8 cellular contexts compared by ENCODE assay signal in the genomic region with DNA sequence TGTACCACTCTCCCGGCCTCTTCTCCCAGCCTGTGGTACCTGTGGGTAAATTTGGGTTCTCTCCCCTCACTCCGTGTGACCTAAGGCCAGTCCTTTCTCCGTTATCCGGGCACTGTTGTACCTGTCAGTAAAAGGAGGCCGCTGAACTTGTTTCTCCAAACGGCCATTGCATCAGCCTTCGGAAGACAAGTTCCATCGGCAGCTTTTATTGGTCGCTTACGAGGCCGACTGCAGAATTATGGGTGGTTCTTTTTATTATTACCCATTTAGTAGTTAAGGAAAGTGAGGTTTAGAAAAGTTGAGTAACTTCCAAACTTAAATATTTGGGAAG. TPM values are rescaled to one million over a fixed set of nuclear protein-coding genes. Genes with fewer than 3 reads are reported as not detected.
DNase-seq lines count a peak whose midpoint lies in the region; TF ChIP-seq lines count a peak whose summit lies in the region.

No MANE protein-coding gene starts in this region.

- peaks cover 49% of the 10 kb centered on the region for H3K36me3 Mint-ChIP-seq in activated naive CD8-positive, alpha-beta T cell treated with anti-CD3 and anti-CD28 coated beads for 36 hours

- H3K4me1 ChIP-seq in hepatocyte (ENCODE audit: insufficient read depth) = peaks cover 6% of the 10 kb centered on the region

- H3K9me2 ChIP-seq in hepatocyte (replicated peaks; ENCODE audit: insufficient read depth) = no peaks in the 10 kb centered on the region

- no peaks in the 10 kb centered on the region for H3K36me3 ChIP-seq in hepatocyte (replicated peaks; ENCODE audit: insufficient read depth, low read depth)

- in situ Hi-C loops in KBM-7 (cut with MboI; ENCODE audit: low pct_unique_long_range_greater_than_20kb, low sequenced_read_pairs) = no loop called here

- H3K79me2 ChIP-seq in hepatocyte = peaks cover 40% of the 10 kb centered on the region

- H3K27ac ChIP-seq in hepatocyte = peak overlapping the region; percentile 54

- peak overlapping the region; percentile 98 for H3K4me3 Mint-ChIP-seq in activated naive CD8-positive, alpha-beta T cell treated with anti-CD3 and anti-CD28 coated beads for 36 hours

- no peaks in the 10 kb centered on the region for H4K20me1 ChIP-seq in hepatocyte (ENCODE audit: insufficient read depth, poor library complexity, severe bottlenecking)

- H3K27me3 Mint-ChIP-seq in activated naive CD8-positive, alpha-beta T cell treated with anti-CD3 and anti-CD28 coated beads for 36 hours = no peaks in the 10 kb centered on the region

- peak overlapping the region; percentile 93 for H3K27ac Mint-ChIP-seq in activated naive CD8-positive, alpha-beta T cell treated with anti-CD3 and anti-CD28 coated beads for 36 hours

- peak overlapping the region; percentile 25 for H2AFZ ChIP-seq in hepatocyte

- H3K4me3 ChIP-seq in hepatocyte = peak overlapping the region; percentile 49
- peak overlapping the region; percentile 90 for H3K4me3 ChIP-seq in skeletal muscle cell (ENCODE audit: low read depth, low read length)

- no peak for TF ChIP-seq CTCF in hepatocyte (IDR thresholded peaks at IDR 0.05; ENCODE audit: poor library complexity)

- no peaks in the 10 kb centered on the region for H3K27me3 ChIP-seq in hepatocyte

- H3K4me2 ChIP-seq in hepatocyte = peak overlapping the region; percentile 83

- under 1% methylated on average over 11 of the region's 11 CpGs for WGBS in hepatocyte (ENCODE audit: low lambda C conversion rate, missing lambda C conversion rate)

- H3K9me3 ChIP-seq in hepatocyte (ENCODE audit: low read depth) = no peaks in the 10 kb centered on the region

- no peaks in the 10 kb centered on the region for H3K9me3 Mint-ChIP-seq in activated naive CD8-positive, alpha-beta T cell treated with anti-CD3 and anti-CD28 coated beads for 36 hours

- DNase-seq in stimulated activated CD4-positive, alpha-beta T cell treated with anti-CD3 and anti-CD28 coated beads, Interleukin-4, amount 100 ng/mL, for 1 hour = peak; percentile 16
- DNase-seq in stimulated activated CD4-positive, alpha-beta T cell treated with anti-CD3 and anti-CD28 coated beads, Interleukin-2, amount 100 ng/mL, for 24 hours = no peak
- DNase-seq in KBM-7 (peak; percentile 32), hepatocyte (ENCODE audit: low spot score) (peak; percentile 44), skeletal muscle cell (ENCODE audit: low read depth) (no peak), COR-L47 (lab: John Stamatoyannopoulos, UW) (no peak), H4 (ENCODE audit: low spot score) (no peak)
- no peak for DNase-seq in activated naive CD8-positive, alpha-beta T cell treated with anti-CD3 and anti-CD28 coated beads for 36 hours

- peaks cover 47% of the 10 kb centered on the region for H3K4me1 Mint-ChIP-seq in activated naive CD8-positive, alpha-beta T cell treated with anti-CD3 and anti-CD28 coated beads for 36 hours

RNA-seq across cellular contexts. Expression of a gene that starts 0.6 kb away (rescaled TPM):
- 10 to 100 TPM; 55.3 to 56.4 TPM for total RNA-seq in activated naive CD8-positive, alpha-beta T cell treated with anti-CD3 and anti-CD28 coated beads for 36 hours
- 18.7 and 19.6 TPM in 2 replicates for total RNA-seq in hepatocyte
- 6.7 and 7.6 TPM in 2 replicates for polyA plus RNA-seq in hepatocyte
- total RNA-seq in H4 (2014; rRNA removed; shearing (Covaris generic)) = 17.9 and 19.9 TPM in 2 replicates

RNA-seq across cellular contexts. Expression of a gene that starts 12.0 kb away (rescaled TPM):
- 10 to 100 TPM; 17.2 to 18.2 TPM for total RNA-seq in activated naive CD8-positive, alpha-beta T cell treated with anti-CD3 and anti-CD28 coated beads for 36 hours
- total RNA-seq in hepatocyte = 8.9 and 9.1 TPM in 2 replicates
- polyA plus RNA-seq in hepatocyte = 12.9 and 14.4 TPM in 2 replicates
- 19.5 and 20.8 TPM in 2 replicates for total RNA-seq in H4 (2014; rRNA removed; shearing (Covaris generic))

RNA-seq across cellular contexts. Expression of a gene that starts 33.2 kb away (rescaled TPM):
- total RNA-seq in activated naive CD8-positive, alpha-beta T cell treated with anti-CD3 and anti-CD28 coated beads for 36 hours = not detected
- total RNA-seq in hepatocyte = 0.60 TPM in 1 of 2 replicates, not detected in the other
- polyA plus RNA-seq in hepatocyte = 0.27 TPM in 1 of 2 replicates, not detected in the other
- total RNA-seq in H4 (2014; rRNA removed; shearing (Covaris generic)) = 0.31 TPM in 1 of 2 replicates, not detected in the other

Comparison
In these comparisons a context has a peak if more than half of its experiments do, and no peak if none do; other contexts are left out.
1. DNase-seq: peak in stimulated activated CD4-positive, alpha-beta T cell treated with anti-CD3 and anti-CD28 coated beads, Interleukin-4, amount 100 ng/mL, for 1 hour (single experiment), KBM-7 (single experiment) and hepatocyte (single experiment); none in stimulated activated CD4-positive, alpha-beta T cell treated with anti-CD3 and anti-CD28 coated beads, Interleukin-2, amount 100 ng/mL, for 24 hours (0 of 2), activated naive CD8-positive, alpha-beta T cell treated with anti-CD3 and anti-CD28 coated beads for 36 hours (single experiment), skeletal muscle cell (single experiment), COR-L47 (single experiment) and H4 (single experiment).